Comparison of ENCODE assay signal across 23 cellular contexts in the genomic region with DNA sequence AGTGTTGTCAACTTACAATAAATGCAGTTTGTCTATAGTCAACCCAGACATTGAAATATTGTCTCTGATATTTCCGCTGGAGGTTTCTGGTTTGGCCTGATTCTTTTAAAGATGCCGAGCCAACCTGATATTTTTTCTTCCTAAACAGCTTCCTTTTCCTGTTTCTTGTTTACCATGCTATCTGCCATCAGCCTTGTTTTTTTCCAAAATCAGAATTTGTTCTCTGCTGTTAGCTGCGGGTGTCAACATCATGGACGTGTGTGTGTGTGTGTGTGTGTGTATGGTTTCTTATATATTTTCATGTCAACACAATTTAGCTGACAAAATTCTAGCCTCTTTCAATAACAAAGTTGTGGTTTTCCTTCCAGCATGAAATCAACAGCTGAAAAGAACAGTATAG. TPM values are rescaled to one million over a fixed set of nuclear protein-coding genes. Genes with fewer than 3 reads are reported as not detected.
DNase-seq lines count a peak whose midpoint lies in the region; ATAC-seq and TF ChIP-seq lines count a peak whose summit lies in the region.
"Had no signal": no experiment of that assay in that cellular context is flagged by ENCODE, and none has a peak within 500 bp of the region (broad histone marks: within the 10 kb centered on the region; RNA-seq: fewer than 3 reads in every experiment).

No MANE protein-coding gene starts in this region.

- no peak for ATAC-seq in activated naive CD8-positive, alpha-beta T cell treated with anti-CD3 and anti-CD28 coated beads, Interleukin-2, amount 10 ng/mL, durations not matched to agents 7 days and 5 days (ENCODE audit: low read depth)
- no peak for ATAC-seq in stimulated activated effector memory CD8-positive, alpha-beta T cell treated with anti-CD3 and anti-CD28 coated beads, Interleukin-12 subunit alpha, Interleukin-12 subunit beta, amount 100 ng/mL, for 72 hours
- no peak for ATAC-seq in aorta (ENCODE audit: low FRiP score)
- ATAC-seq: body of pancreas, esophagus mucosa, foreskin keratinocyte had no signal

- WGBS in endodermal cell (ENCODE audit: insufficient coverage in 1 of 2, insufficient read length in 1 of 2), 2 experiments = 95% methylated on average over 2 of the region's 4 CpGs
- 93 to 97% methylated on average over 4 of the region's 4 CpGs for WGBS in aorta, 2 donors

- POLR2A ChIA-PET in activated naive CD8-positive, alpha-beta T cell treated with anti-CD3 and anti-CD28 coated beads, Interleukin-2, amount 10 ng/mL, durations not matched to agents 7 days and 5 days (lab: Charles Lee) = interaction anchor here (0.9 to 1.4 kb wide), 3 partner anchors 106 to 130 kb away, joined by 3 to 4 read pairs (median 3); no protein-coding TSS in a partner anchor

- peak overlapping the region; percentile 27 for H3K27ac Mint-ChIP-seq in activated naive CD8-positive, alpha-beta T cell treated with anti-CD3 and anti-CD28 coated beads, Interleukin-2, amount 10 ng/mL, durations not matched to agents 7 days and 5 days
- H3K27ac Mint-ChIP-seq in activated naive CD8-positive, alpha-beta T cell treated with anti-CD3 and anti-CD28 coated beads for 36 hours = no peak overlapping the region
- H3K27ac Mint-ChIP-seq in T-helper 2 cell treated with Interferon-gamma antibody and Interleukin-4, amounts not matched to agents 5 μg/mL and 100 μg/mL, for 36 hours = peak overlapping the region; percentile 78
- no peak overlapping the region for H3K27ac Mint-ChIP-seq in endodermal cell
- peak overlapping the region; percentile 76 for H3K27ac Mint-ChIP-seq in stimulated activated effector memory CD8-positive, alpha-beta T cell treated with anti-CD3 and anti-CD28 coated beads, Interleukin-12 subunit alpha, Interleukin-12 subunit beta, amount 100 ng/mL, for 72 hours
- H3K27ac Mint-ChIP-seq: nephron had no signal

- peaks cover 19% of the 10 kb centered on the region for H3K9me3 Mint-ChIP-seq in activated naive CD8-positive, alpha-beta T cell treated with anti-CD3 and anti-CD28 coated beads, Interleukin-2, amount 10 ng/mL, durations not matched to agents 7 days and 5 days
- H3K9me3 Mint-ChIP-seq in activated naive CD8-positive, alpha-beta T cell treated with anti-CD3 and anti-CD28 coated beads for 36 hours = peaks cover 26% of the 10 kb centered on the region
- H3K9me3 Mint-ChIP-seq in T-helper 2 cell treated with Interferon-gamma antibody and Interleukin-4, amounts not matched to agents 5 μg/mL and 100 μg/mL, for 36 hours = peaks cover 26% of the 10 kb centered on the region
- H3K9me3 Mint-ChIP-seq in endodermal cell = peaks cover 9% of the 10 kb centered on the region
- H3K9me3 Mint-ChIP-seq in stimulated activated effector memory CD8-positive, alpha-beta T cell treated with anti-CD3 and anti-CD28 coated beads, Interleukin-12 subunit alpha, Interleukin-12 subunit beta, amount 100 ng/mL, for 72 hours = peaks cover 6% of the 10 kb centered on the region

- intact Hi-C loops in aorta (cut with DNase I) = loop anchor here in 1 of 2 donors (5.0 kb wide), 1 partner anchor 61 kb away; no protein-coding TSS in a partner anchor

- H3K27me3 ChIP-seq in endodermal cell (ENCODE audit: control insufficient read depth, insufficient read depth, low read length, poor library complexity, severe bottlenecking) (no peaks in the 10 kb centered on the region), aorta (ENCODE audit: control insufficient read depth in 1 of 2, insufficient read depth in 2 of 2, low read length in 1 of 2) (no peaks in the 10 kb centered on the region)
- H3K27me3 ChIP-seq: body of pancreas, ovary, stomach had no signal

- peaks cover 2% of the 10 kb centered on the region for H3K27me3 Mint-ChIP-seq in activated naive CD8-positive, alpha-beta T cell treated with anti-CD3 and anti-CD28 coated beads, Interleukin-2, amount 10 ng/mL, durations not matched to agents 7 days and 5 days
- H3K27me3 Mint-ChIP-seq in activated naive CD8-positive, alpha-beta T cell treated with anti-CD3 and anti-CD28 coated beads for 36 hours = peaks cover 14% of the 10 kb centered on the region
- peaks cover 63% of the 10 kb centered on the region for H3K27me3 Mint-ChIP-seq in T-helper 2 cell treated with Interferon-gamma antibody and Interleukin-4, amounts not matched to agents 5 μg/mL and 100 μg/mL, for 36 hours (ENCODE audit: low read depth)
- H3K27me3 Mint-ChIP-seq in endodermal cell (ENCODE audit: insufficient read depth) = no peaks in the 10 kb centered on the region

- H3K27ac ChIP-seq in endodermal cell (ENCODE audit: low read depth, low read length) = peak overlapping the region; percentile 57
- H3K27ac ChIP-seq in aorta (ENCODE audit: low read depth in 1 of 2, low read length in 2 of 2) = no peak overlapping the region
- H3K27ac ChIP-seq: body of pancreas, foreskin keratinocyte, ovary had no signal

- DNase-seq in activated naive CD8-positive, alpha-beta T cell treated with anti-CD3 and anti-CD28 coated beads, Interleukin-2, amount 10 ng/mL, durations not matched to agents 7 days and 5 days = no peak
- DNase-seq in activated naive CD8-positive, alpha-beta T cell treated with anti-CD3 and anti-CD28 coated beads for 36 hours = no peak
- no peak for DNase-seq in T-helper 2 cell treated with Interferon-gamma antibody and Interleukin-4, amounts not matched to agents 5 μg/mL and 100 μg/mL, for 36 hours (ENCODE audit: low spot score)
- DNase-seq in endodermal cell = no peak
- DNase-seq in stimulated activated effector memory CD8-positive, alpha-beta T cell treated with anti-CD3 and anti-CD28 coated beads, Interleukin-12 subunit alpha, Interleukin-12 subunit beta, amount 100 ng/mL, for 72 hours (ENCODE audit: low spot score in 2 of 2) = peak in 1 of 2 donors; percentile 35
- DNase-seq in SHP77 (lab: John Stamatoyannopoulos, UW) = no peak
- no peak for DNase-seq in aorta
- no peak for DNase-seq in glomerular visceral epithelial cell (ENCODE audit: extremely low spot score)
- DNase-seq: activated CD4-positive, alpha-beta T cell treated with anti-CD3 and anti-CD28 coated beads, Interleukin-2, amount 50 U/mL, for 1 hour; activated T-cell treated with anti-CD3 and anti-CD28 coated beads for 4 hours; body of pancreas; effector CD4-positive, alpha-beta T cell; foreskin keratinocyte; NCI-H1694; NCI-H2171; NCI-H510A treated with DMSO at 0.1 percent for 48 hours; NK-92 treated with Interleukin-12 subunit alpha and Interleukin-12 subunit beta, amount 100 ng/mL, for 24 hours; ovary; SIG-M5; stomach; trophoblast cell had no signal

- H3K9me3 ChIP-seq in endodermal cell (ENCODE audit: control insufficient read depth, low read length) = peaks cover 4% of the 10 kb centered on the region
- no peaks in the 10 kb centered on the region for H3K9me3 ChIP-seq in aorta (ENCODE audit: control insufficient read depth, low read length)
- H3K9me3 ChIP-seq: body of pancreas, ovary, stomach had no signal

- H3K9ac ChIP-seq in endodermal cell (ENCODE audit: extremely low read depth, low read length, poor library complexity, severe bottlenecking) = no peak overlapping the region

- H3K4me3 Mint-ChIP-seq in activated naive CD8-positive, alpha-beta T cell treated with anti-CD3 and anti-CD28 coated beads, Interleukin-2, amount 10 ng/mL, durations not matched to agents 7 days and 5 days = peak overlapping the region; percentile 11
- H3K4me3 Mint-ChIP-seq in activated naive CD8-positive, alpha-beta T cell treated with anti-CD3 and anti-CD28 coated beads for 36 hours = no peak overlapping the region
- peak overlapping the region; percentile 62 for H3K4me3 Mint-ChIP-seq in T-helper 2 cell treated with Interferon-gamma antibody and Interleukin-4, amounts not matched to agents 5 μg/mL and 100 μg/mL, for 36 hours
- H3K4me3 Mint-ChIP-seq in endodermal cell = no peak overlapping the region
- peak overlapping the region; percentile 20 for H3K4me3 Mint-ChIP-seq in stimulated activated effector memory CD8-positive, alpha-beta T cell treated with anti-CD3 and anti-CD28 coated beads, Interleukin-12 subunit alpha, Interleukin-12 subunit beta, amount 100 ng/mL, for 72 hours
- H3K4me3 Mint-ChIP-seq: nephron had no signal

- peaks cover 19% of the 10 kb centered on the region for H3K36me3 Mint-ChIP-seq in activated naive CD8-positive, alpha-beta T cell treated with anti-CD3 and anti-CD28 coated beads, Interleukin-2, amount 10 ng/mL, durations not matched to agents 7 days and 5 days
- peaks cover 20% of the 10 kb centered on the region for H3K36me3 Mint-ChIP-seq in activated naive CD8-positive, alpha-beta T cell treated with anti-CD3 and anti-CD28 coated beads for 36 hours
- H3K36me3 Mint-ChIP-seq in T-helper 2 cell treated with Interferon-gamma antibody and Interleukin-4, amounts not matched to agents 5 μg/mL and 100 μg/mL, for 36 hours (ENCODE audit: low read depth) = peaks cover 17% of the 10 kb centered on the region
- no peaks in the 10 kb centered on the region for H3K36me3 Mint-ChIP-seq in endodermal cell (ENCODE audit: low read depth)
- no peaks in the 10 kb centered on the region for H3K36me3 Mint-ChIP-seq in stimulated activated effector memory CD8-positive, alpha-beta T cell treated with anti-CD3 and anti-CD28 coated beads, Interleukin-12 subunit alpha, Interleukin-12 subunit beta, amount 100 ng/mL, for 72 hours

- H3K4me3 ChIP-seq in endodermal cell (ENCODE audit: low read length) (no peak overlapping the region), aorta (ENCODE audit: low read length in 2 of 2) (no peak overlapping the region)
- H3K4me3 ChIP-seq: body of pancreas, ovary, stomach had no signal

- no peak for TF ChIP-seq CTCF in endodermal cell (conservative IDR thresholded peaks at IDR 0.05)

- H3K4me1 Mint-ChIP-seq in activated naive CD8-positive, alpha-beta T cell treated with anti-CD3 and anti-CD28 coated beads, Interleukin-2, amount 10 ng/mL, durations not matched to agents 7 days and 5 days = peaks cover 54% of the 10 kb centered on the region
- peaks cover 77% of the 10 kb centered on the region for H3K4me1 Mint-ChIP-seq in activated naive CD8-positive, alpha-beta T cell treated with anti-CD3 and anti-CD28 coated beads for 36 hours
- H3K4me1 Mint-ChIP-seq in T-helper 2 cell treated with Interferon-gamma antibody and Interleukin-4, amounts not matched to agents 5 μg/mL and 100 μg/mL, for 36 hours (ENCODE audit: low read depth) = peaks cover 64% of the 10 kb centered on the region
- peaks cover 2% of the 10 kb centered on the region for H3K4me1 Mint-ChIP-seq in endodermal cell
- H3K4me1 Mint-ChIP-seq in stimulated activated effector memory CD8-positive, alpha-beta T cell treated with anti-CD3 and anti-CD28 coated beads, Interleukin-12 subunit alpha, Interleukin-12 subunit beta, amount 100 ng/mL, for 72 hours = peaks cover 73% of the 10 kb centered on the region

- H3K36me3 ChIP-seq in endodermal cell (ENCODE audit: control insufficient read depth, insufficient read depth, low read length) = no peaks in the 10 kb centered on the region
- H3K36me3 ChIP-seq in aorta (ENCODE audit: control insufficient read depth in 1 of 2, insufficient read depth in 2 of 2, low read length in 1 of 2) = no peaks in the 10 kb centered on the region
- H3K36me3 ChIP-seq: ovary, stomach had no signal

- no peaks in the 10 kb centered on the region for H3K4me1 ChIP-seq in endodermal cell (ENCODE audit: control insufficient read depth, insufficient read depth, low read length)
- H3K4me1 ChIP-seq in aorta (ENCODE audit: control insufficient read depth in 1 of 2, insufficient read depth in 2 of 2, low read length in 2 of 2) = peaks cover 0 to under 1% of the 10 kb centered on the region in 2 donors
- H3K4me1 ChIP-seq: body of pancreas had no signal

RNA-seq across cellular contexts. Expression of a gene that starts 41.2 kb away (rescaled TPM):
- not detected for total RNA-seq in activated naive CD8-positive, alpha-beta T cell treated with anti-CD3 and anti-CD28 coated beads, Interleukin-2, amount 10 ng/mL, durations not matched to agents 7 days and 5 days
- not detected for total RNA-seq in activated naive CD8-positive, alpha-beta T cell treated with anti-CD3 and anti-CD28 coated beads for 36 hours
- total RNA-seq in endodermal cell (not detected), aorta (under 1 TPM; 0.26 to 0.63 TPM)
- not detected for polyA plus RNA-seq in endodermal cell (2013, experiment 1 of 2)
- polyA plus RNA-seq in endodermal cell (2013, experiment 2 of 2) = not detected
- not detected for polyA plus RNA-seq in aorta
- total RNA-seq: body of pancreas, foreskin keratinocyte had no signal
- polyA plus RNA-seq: foreskin keratinocyte had no signal

Comparison
In these comparisons a context has a peak if more than half of its experiments do, and no peak if none do; other contexts are left out.
1. H3K27ac Mint-ChIP-seq: peak in activated naive CD8-positive, alpha-beta T cell treated with anti-CD3 and anti-CD28 coated beads, Interleukin-2, amount 10 ng/mL, durations not matched to agents 7 days and 5 days (single experiment), T-helper 2 cell treated with Interferon-gamma antibody and Interleukin-4, amounts not matched to agents 5 μg/mL and 100 μg/mL, for 36 hours (single experiment) and stimulated activated effector memory CD8-positive, alpha-beta T cell treated with anti-CD3 and anti-CD28 coated beads, Interleukin-12 subunit alpha, Interleukin-12 subunit beta, amount 100 ng/mL, for 72 hours (single experiment); none in activated naive CD8-positive, alpha-beta T cell treated with anti-CD3 and anti-CD28 coated beads for 36 hours (single experiment) and endodermal cell (single experiment).
2. H3K4me3 Mint-ChIP-seq: peak in activated naive CD8-positive, alpha-beta T cell treated with anti-CD3 and anti-CD28 coated beads, Interleukin-2, amount 10 ng/mL, durations not matched to agents 7 days and 5 days (single experiment), T-helper 2 cell treated with Interferon-gamma antibody and Interleukin-4, amounts not matched to agents 5 μg/mL and 100 μg/mL, for 36 hours (single experiment) and stimulated activated effector memory CD8-positive, alpha-beta T cell treated with anti-CD3 and anti-CD28 coated beads, Interleukin-12 subunit alpha, Interleukin-12 subunit beta, amount 100 ng/mL, for 72 hours (single experiment); none in activated naive CD8-positive, alpha-beta T cell treated with anti-CD3 and anti-CD28 coated beads for 36 hours (single experiment) and endodermal cell (single experiment).